8 cellular contexts compared by ENCODE assay signal in genomic region chr5:91219803-91220371, GRCh38.
A peak's percentile ranks its signal among the peaks of the same experiment; 100 is the strongest.
DNase-seq lines count a peak whose midpoint lies in the region; ATAC-seq and TF ChIP-seq lines count a peak whose summit lies in the region.

No MANE protein-coding gene starts in this region.

- peaks cover 3% of the 10 kb centered on the region for H3K36me3 Mint-ChIP-seq in CD4-positive, CD25-positive, alpha-beta regulatory T cell

- no peak overlapping the region for H3K4me3 Mint-ChIP-seq in CD4-positive, CD25-positive, alpha-beta regulatory T cell

- peaks cover 0 to 1% (median 0%) of the 10 kb centered on the region in 4 donors for H3K4me1 Mint-ChIP-seq in CD4-positive, CD25-positive, alpha-beta regulatory T cell

- H3K36me3 ChIP-seq in CD4-positive, CD25-positive, alpha-beta regulatory T cell (ENCODE audit: control insufficient read depth, insufficient read depth, low read length), result no peaks in the 10 kb centered on the region
- H3K36me3 ChIP-seq in left ventricle myocardium inferior, result no peaks in the 10 kb centered on the region

- H3K27me3 ChIP-seq in CD4-positive, CD25-positive, alpha-beta regulatory T cell (ENCODE audit: control insufficient read depth, insufficient read depth, low read length), result peaks cover 3% of the 10 kb centered on the region
- H3K27me3 ChIP-seq in left ventricle myocardium inferior (ENCODE audit: low read depth), result no peaks in the 10 kb centered on the region

- TF ChIP-seq CTCF in HFF-Myc (IDR thresholded peaks at IDR 0.05; ENCODE audit: low read depth, low read length, missing control alignments) (peak; percentile 46), left ventricle myocardium inferior (IDR thresholded peaks at IDR 0.05; ENCODE audit: borderline replicate concordance) (peak; percentile 43)

- no peaks in the 10 kb centered on the region for H3K9me3 ChIP-seq in CD4-positive, CD25-positive, alpha-beta regulatory T cell (ENCODE audit: control insufficient read depth in 2 of 2, low read length in 2 of 2)
- H3K9me3 ChIP-seq in left ventricle myocardium inferior (replicated peaks), result no peaks in the 10 kb centered on the region

- no peaks in the 10 kb centered on the region for H3K4me1 ChIP-seq in CD4-positive, CD25-positive, alpha-beta regulatory T cell (ENCODE audit: control insufficient read depth, insufficient read depth, low read length, poor library complexity, severe bottlenecking)
- H3K4me1 ChIP-seq in left ventricle myocardium inferior, result peaks cover 12% of the 10 kb centered on the region

- H3K27me3 Mint-ChIP-seq in CD4-positive, CD25-positive, alpha-beta regulatory T cell, result peaks cover 6% of the 10 kb centered on the region

- no peak overlapping the region for H3K4me3 ChIP-seq in CD4-positive, CD25-positive, alpha-beta regulatory T cell (ENCODE audit: low read depth, low read length)
- H3K4me3 ChIP-seq in HFF-Myc (replicated peaks; ENCODE audit: low read depth, low read length) (no peak overlapping the region), left ventricle myocardium inferior (no peak overlapping the region)

- no peak overlapping the region for H3K27ac Mint-ChIP-seq in CD4-positive, CD25-positive, alpha-beta regulatory T cell

- H3K9me3 Mint-ChIP-seq in CD4-positive, CD25-positive, alpha-beta regulatory T cell, result no peaks in the 10 kb centered on the region

- intact Hi-C loops in left ventricle myocardium inferior (cut with micrococcal nuclease), result loop anchor here (10.0 kb wide), 1 partner anchor 115 kb away; no protein-coding TSS in a partner anchor

- no peak overlapping the region for H3K27ac ChIP-seq in CD4-positive, CD25-positive, alpha-beta regulatory T cell (ENCODE audit: insufficient read depth, low read length, poor library complexity, severe bottlenecking)
- H3K27ac ChIP-seq in left ventricle myocardium inferior (replicated peaks), result peak overlapping the region; percentile 54

- no peak for ATAC-seq in CD4-positive, CD25-positive, alpha-beta regulatory T cell (ENCODE audit: low read depth in 2 of 2)
- ATAC-seq in GM21367 (IDR thresholded peaks at IDR 0.05; ENCODE audit: unreplicated experiment) (no peak), HG02852 (IDR thresholded peaks at IDR 0.05; ENCODE audit: unreplicated experiment) (no peak)

- peak in 2 of 3 donors; percentile 29 to 68 for DNase-seq in CD4-positive, CD25-positive, alpha-beta regulatory T cell
- DNase-seq in HFF-Myc (ENCODE audit: extremely low read depth, low read depth), result no peak
- peak; percentile 4 for DNase-seq in activated T-cell treated with anti-CD3 and anti-CD28 coated beads for 4 hours
- no peak for DNase-seq in left ventricle myocardium inferior
- DNase-seq in stimulated activated CD4-positive, alpha-beta T cell treated with anti-CD3 and anti-CD28 coated beads, Interleukin-2, amount 100 ng/mL, for 48 hours, result peak; percentile 8 to 30
- DNase-seq in cortex of kidney (lab: John Stamatoyannopoulos, UW), result no peak

Comparison
In these comparisons a context has a peak if more than half of its experiments do, and no peak if none do; other contexts are left out.
1. DNase-seq: peak in CD4-positive, CD25-positive, alpha-beta regulatory T cell (2 of 3), activated T-cell treated with anti-CD3 and anti-CD28 coated beads for 4 hours (single experiment) and stimulated activated CD4-positive, alpha-beta T cell treated with anti-CD3 and anti-CD28 coated beads, Interleukin-2, amount 100 ng/mL, for 48 hours (2 of 2); none in HFF-Myc (single experiment), left ventricle myocardium inferior (single experiment) and cortex of kidney (single experiment).